8 cellular contexts compared by ENCODE assay signal in the genomic region with DNA sequence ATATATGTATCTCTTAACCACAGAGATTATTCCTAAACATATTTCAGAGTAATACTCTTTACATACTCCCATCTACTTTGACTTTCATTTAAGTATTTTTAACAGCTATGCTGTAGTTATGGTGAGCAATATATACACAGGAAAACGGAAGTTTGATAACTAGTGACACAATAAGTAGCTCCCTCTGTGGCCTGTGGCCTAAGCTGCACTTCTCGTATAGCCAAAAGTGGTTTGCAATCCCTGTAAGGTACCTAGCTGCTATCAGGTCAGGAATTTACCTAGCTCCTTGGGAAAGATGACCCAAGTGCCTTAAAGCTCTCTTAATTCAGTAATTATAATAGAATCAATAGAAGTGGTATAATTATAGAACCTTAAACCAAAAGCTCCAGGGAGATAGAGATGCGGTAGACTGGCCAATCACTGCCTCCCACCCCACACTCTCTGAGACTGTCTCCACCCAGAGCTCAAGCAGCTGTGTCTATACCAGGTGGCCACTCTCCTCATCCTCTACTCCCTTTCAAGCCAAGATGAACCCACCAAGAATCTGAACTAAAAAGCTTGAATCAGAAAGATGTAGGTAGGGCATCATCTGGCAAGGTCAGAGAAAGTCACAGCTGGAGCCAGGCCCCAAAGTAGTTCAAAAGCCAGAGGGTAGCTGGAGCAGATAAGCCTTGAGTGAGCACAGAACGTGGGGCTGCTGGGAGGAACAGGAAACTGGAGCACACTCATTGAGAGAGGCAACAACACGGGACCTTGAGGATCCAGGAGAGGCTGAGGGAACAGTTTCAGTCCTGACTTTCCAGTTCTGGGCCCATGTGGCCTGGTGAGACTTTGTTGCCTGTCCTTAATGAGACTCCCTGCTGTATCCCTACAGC.
DNase-seq lines count a peak whose midpoint lies in the region; ATAC-seq lines count a peak whose summit lies in the region.

No MANE protein-coding gene starts in this region.

- H3K4me1 ChIP-seq in BLaER1, result peaks cover 38% of the 10 kb centered on the region

- no peaks in the 10 kb centered on the region for H3K27me3 ChIP-seq in BLaER1

- CTCF ChIA-PET in activated CD4-positive, alpha-beta memory T cell treated with anti-CD3 and anti-CD28 coated beads for 36 hours (lab: Charles Lee), result interaction anchor here (0.6 to 2.6 kb wide), 6 partner anchors 9 to 302 kb away, joined by 3 to 21 read pairs (median 6); no protein-coding TSS in a partner anchor

- H3K36me3 ChIP-seq in BLaER1, result 0 out of 2 replicates have a peak, but pooled peaks cover 4% of the 10 kb centered on the region

- H3K9me3 Mint-ChIP-seq in activated CD4-positive, alpha-beta memory T cell treated with anti-CD3 and anti-CD28 coated beads for 36 hours, result peaks cover 4% of the 10 kb centered on the region

- no peak overlapping the region for H3K4me3 ChIP-seq in BLaER1

- intact Hi-C loops in activated CD4-positive, alpha-beta memory T cell treated with anti-CD3 and anti-CD28 coated beads for 36 hours (cut with micrococcal nuclease), result no loop called here

- peaks cover 11% of the 10 kb centered on the region for H3K36me3 Mint-ChIP-seq in activated CD4-positive, alpha-beta memory T cell treated with anti-CD3 and anti-CD28 coated beads for 36 hours

- no peak overlapping the region for H3K4me3 Mint-ChIP-seq in activated CD4-positive, alpha-beta memory T cell treated with anti-CD3 and anti-CD28 coated beads for 36 hours

- H3K27ac ChIP-seq in BLaER1, result peak overlapping the region; percentile 75

- peak overlapping the region; percentile 77 for H3K27ac Mint-ChIP-seq in activated CD4-positive, alpha-beta memory T cell treated with anti-CD3 and anti-CD28 coated beads for 36 hours

- DNase-seq in activated CD4-positive, alpha-beta memory T cell treated with anti-CD3 and anti-CD28 coated beads for 36 hours, result peak; percentile 46
- DNase-seq in NCI-H2227 treated with DMSO at 0.1 percent for 48 hours (lab: John Stamatoyannopoulos, UW) (no peak), hepatic stellate cell (ENCODE audit: low spot score) (no peak)

- no peaks in the 10 kb centered on the region for H3K27me3 Mint-ChIP-seq in activated CD4-positive, alpha-beta memory T cell treated with anti-CD3 and anti-CD28 coated beads for 36 hours

- peak overlapping the region; percentile 70 for H3K4me2 ChIP-seq in BLaER1

- peak; percentile 77 for ATAC-seq in GM18909 (IDR thresholded peaks at IDR 0.05; ENCODE audit: poor library complexity, unreplicated experiment)
- peak; percentile 65 for ATAC-seq in HG03354 (IDR thresholded peaks at IDR 0.05; ENCODE audit: poor library complexity, severe bottlenecking, unreplicated experiment)
- ATAC-seq in GM19324 (IDR thresholded peaks at IDR 0.05; ENCODE audit: low FRiP score, unreplicated experiment), result no peak
- no peak for ATAC-seq in HG03139 (IDR thresholded peaks at IDR 0.05; ENCODE audit: unreplicated experiment)

- no peaks in the 10 kb centered on the region for H3K9me3 ChIP-seq in BLaER1

- POLR2A ChIA-PET in activated CD4-positive, alpha-beta memory T cell treated with anti-CD3 and anti-CD28 coated beads for 36 hours (lab: Charles Lee), result interaction anchor here (1.1 to 1.2 kb wide), 2 partner anchors 86 to 100 kb away, joined by 3 to 4 read pairs; no protein-coding TSS in a partner anchor

- H3K9ac ChIP-seq in BLaER1, result no peak overlapping the region

- H4K20me1 ChIP-seq in BLaER1, result no peaks in the 10 kb centered on the region

- peaks cover 49% of the 10 kb centered on the region for H3K4me1 Mint-ChIP-seq in activated CD4-positive, alpha-beta memory T cell treated with anti-CD3 and anti-CD28 coated beads for 36 hours (ENCODE audit: low read depth)

Comparison
In these comparisons a context has a peak if more than half of its experiments do, and no peak if none do; other contexts are left out.
1. ATAC-seq: peak in GM18909 (single experiment) and HG03354 (single experiment); none in GM19324 (single experiment) and HG03139 (single experiment).